8 cellular contexts compared by ENCODE assay signal in genomic region chr6:19838442-19839236, GRCh38. TPM values are rescaled to one million over a fixed set of nuclear protein-coding genes. Genes with fewer than 3 reads are reported as not detected.
A peak's percentile ranks its signal among the peaks of the same experiment; 100 is the strongest.
DNase-seq lines count a peak whose midpoint lies in the region; ATAC-seq and TF ChIP-seq lines count a peak whose summit lies in the region.

No MANE protein-coding gene starts in this region.

- no peaks in the 10 kb centered on the region for H3K36me3 ChIP-seq in transverse colon

- H3K4me3 ChIP-seq in cardiac fibroblast (replicated peaks in 1 of 2; ENCODE audit: low read depth in 2 of 2, low read length in 2 of 2) (peak overlapping the region; percentile 57 to 90), transverse colon (peak overlapping the region; percentile 48 to 63 (median 58))

- CTCF ChIA-PET in GM10248 (lab: Yijun Ruan, JAX) = no interaction called here

- WGBS in transverse colon (ENCODE audit: low coverage in 1 of 2), 2 donors = 1 to 7% methylated on average over 3 to 47 of the region's 63 CpGs

- intact Hi-C loops in left colon (cut with DNase I, micrococcal nuclease) = no loop called here
- intact Hi-C loops in transverse colon (cut with DNase I; ENCODE audit: low total_unique reads) = loop anchor here (5.0 kb wide), 1 partner anchor 36 kb away; no protein-coding TSS in a partner anchor

- peak; percentile 52 for ATAC-seq in left colon
- ATAC-seq in HG02840 (IDR thresholded peaks at IDR 0.05; ENCODE audit: low FRiP score, unreplicated experiment) = no peak
- ATAC-seq in HG03342 (IDR thresholded peaks at IDR 0.05; ENCODE audit: unreplicated experiment) = no peak

- in situ Hi-C loops in transverse colon (cut with MboI; ENCODE audit: low pct_ligation_motif_present in 1 of 4, low pct_unique_long_range_greater_than_20kb in 1 of 4, low sequenced_read_pairs in 3 of 4) = no loop called here

- H3K4me1 ChIP-seq in transverse colon = peaks cover 0 to 15% (median 3%) of the 10 kb centered on the region in 4 donors

- TF ChIP-seq CTCF in GM10248 (IDR thresholded peaks at IDR 0.05; ENCODE audit: control extremely low read depth, extremely low read depth, low read depth, missing control alignments) (no peak), cardiac fibroblast (IDR thresholded peaks at IDR 0.05; ENCODE audit: low read depth, low read length) (no peak), transverse colon (IDR thresholded peaks at IDR 0.05) (no peak)

- TF ChIP-seq EP300 in transverse colon (IDR thresholded peaks at IDR 0.05; ENCODE audit: low read depth) = no peak

- DNase-seq in GM10248 (ENCODE audit: extremely low spot score) (peak; percentile 14), NCI-H146 treated with DMSO at 0.1 percent for 48 hours (lab: John Stamatoyannopoulos, UW; ENCODE audit: unreplicated experiment) (peak; percentile 93), cardiac fibroblast (ENCODE audit: low read depth in 2 of 2) (peak; percentile 19 to 45), left colon (peak in 1 of 2 donors; percentile 40), transverse colon (peak; percentile 32), medulla oblongata (ENCODE audit: extremely low spot score) (no peak)

- no peaks in the 10 kb centered on the region for H3K9me3 ChIP-seq in transverse colon

- peak overlapping the region; percentile 84 to 90 (median 87) for H3K27ac ChIP-seq in transverse colon

- peak; percentile 21 for TF ChIP-seq POLR2A in transverse colon (IDR thresholded peaks at IDR 0.05)

- POLR2A ChIA-PET in GM10248 (lab: Yijun Ruan, JAX) = no interaction called here

- peaks cover 51% of the 10 kb centered on the region for H3K27me3 ChIP-seq in transverse colon

RNA-seq across cellular contexts. Expression of gene ID4, which starts 1.5 kb away (rescaled TPM):
- total RNA-seq in left colon = 1 to 10 TPM; 2.8 to 7.1 TPM
- 10 to 100 TPM in 2 of 4 donors, 1 to 10 TPM in 2; 5.7 to 54.7 (median 9.7) TPM for total RNA-seq in transverse colon
